Comparison of ENCODE assay signal across 1 cellular context in genomic region chr9:136725612-136726011, GRCh38.
TF ChIP-seq lines count a peak whose summit lies in the region.

No MANE protein-coding gene starts in this region.

TF ChIP-seq in SK-N-SH treated with all-trans-retinoic acid at 6 μM for 48 hours, 23 proteins besides CTCF, POLR2A, EP300 and RAD21:
- TF ChIP-seq TSHZ2 (CRISPR knock-in tag; IDR thresholded peaks at IDR 0.05) (no peak), OSR1 (CRISPR knock-in tag; IDR thresholded peaks at IDR 0.05) (no peak), ZNF565 (CRISPR knock-in tag; conservative IDR thresholded peaks at IDR 0.05; ENCODE audit: low read depth) (no peak), POU6F1 (CRISPR knock-in tag; IDR thresholded peaks at IDR 0.05; ENCODE audit: borderline replicate concordance, low read depth) (no peak), TCF4 (CRISPR knock-in tag; IDR thresholded peaks at IDR 0.05; ENCODE audit: borderline replicate concordance) (no peak), ZFP3 (CRISPR knock-in tag; IDR thresholded peaks at IDR 0.05) (no peak), ESRRG (CRISPR knock-in tag; IDR thresholded peaks at IDR 0.05) (no peak), ARNTL (CRISPR knock-in tag; IDR thresholded peaks at IDR 0.05; ENCODE audit: borderline replicate concordance, low read depth) (no peak), ZNF70 (CRISPR knock-in tag; IDR thresholded peaks at IDR 0.05) (no peak), TOX (CRISPR knock-in tag; IDR thresholded peaks at IDR 0.05; ENCODE audit: borderline replicate concordance) (no peak), BACH2 (CRISPR knock-in tag; IDR thresholded peaks at IDR 0.05; ENCODE audit: borderline replicate concordance) (no peak), PATZ1 (CRISPR knock-in tag; IDR thresholded peaks at IDR 0.05; ENCODE audit: borderline replicate concordance) (no peak), GLIS3 (CRISPR knock-in tag; IDR thresholded peaks at IDR 0.05) (no peak), ISL1 (CRISPR knock-in tag; IDR thresholded peaks at IDR 0.05) (no peak), SNAI2 (CRISPR knock-in tag; IDR thresholded peaks at IDR 0.05) (no peak), CSRNP3 (CRISPR knock-in tag; IDR thresholded peaks at IDR 0.05) (no peak), ZNF8 (CRISPR knock-in tag; IDR thresholded peaks at IDR 0.05) (no peak), ZC3H10 (CRISPR knock-in tag; IDR thresholded peaks at IDR 0.05) (no peak), PPARA (CRISPR knock-in tag; IDR thresholded peaks at IDR 0.05; ENCODE audit: borderline replicate concordance) (no peak)
